In the genomic region with DNA sequence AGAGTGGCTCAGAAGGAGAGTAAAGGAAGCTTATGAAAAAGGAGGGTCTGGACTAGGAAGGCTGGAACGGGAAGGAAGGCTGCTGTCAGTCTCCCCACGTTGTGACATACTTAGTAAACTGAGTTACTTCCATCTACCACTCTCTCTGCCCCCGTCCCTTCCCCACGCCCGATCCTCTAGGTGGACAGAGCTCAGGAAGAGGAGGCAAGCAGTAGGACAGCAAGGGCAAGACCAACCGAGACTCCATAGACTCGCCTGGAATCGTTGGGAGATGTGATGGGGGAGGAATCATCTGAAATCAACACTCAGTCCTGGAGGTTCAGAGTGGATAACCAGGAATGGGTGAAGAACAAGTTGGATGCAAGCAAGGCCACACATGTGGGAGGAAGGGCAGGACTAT, we compare ENCODE assay signal across 25 cellular contexts.
"Had no signal": no experiment of that assay in that cellular context is flagged by ENCODE, and none has a peak within 500 bp of the region (broad histone marks: within the 10 kb centered on the region; RNA-seq: fewer than 3 reads in every experiment).

No MANE protein-coding gene starts in this region.

- H3K9me3 ChIP-seq: mucosa of descending colon, prostate gland, testis, thyroid gland, uterus had no signal

- H3K4me3 ChIP-seq: left ventricle myocardium inferior, lung, mucosa of descending colon, ovary, prostate gland, smooth muscle cell, testis, thyroid gland, uterus had no signal

- H3K4me1 ChIP-seq: left ventricle myocardium inferior, prostate gland, testis, thyroid gland, uterus had no signal

- H3K36me3 ChIP-seq: left ventricle myocardium inferior, ovary, prostate gland, thyroid gland, uterus had no signal

- H3K27me3 ChIP-seq: ovary, testis, thyroid gland, uterus had no signal

- DNase-seq: hypothalamus; immature natural killer cell; left ventricle myocardium inferior; mesendoderm; midbrain; mucosa of descending colon; naive thymus-derived CD4-positive, alpha-beta T cell; ovary; retina; right cardiac atrium; stimulated activated CD4-positive, alpha-beta T cell treated with anti-CD3 and anti-CD28 coated beads, Interleukin-1b, Interleukin-23, amount 100 ng/mL, for 48 hours; stimulated activated CD4-positive, alpha-beta T cell treated with anti-CD3 and anti-CD28 coated beads, Interleukin-2, amount 100 ng/mL, for 48 hours; stimulated activated CD4-positive, alpha-beta T cell treated with anti-CD3 and anti-CD28 coated beads, Interleukin-4, amount 100 ng/mL, for 4 hours; stimulated activated CD8-positive, alpha-beta memory T cell treated with anti-CD3 and anti-CD28 coated beads, Interleukin-4, amount 100 ng/mL, for 48 hours; stimulated activated naive CD4-positive, alpha-beta T cell treated with Interleukin-2 at 50 U/mL for 16 hours; stimulated activated naive CD8-positive, alpha-beta T cell treated with anti-CD3 and anti-CD28 coated beads, Interleukin-15, amount 100 ng/mL, for 72 hours; testis; thyroid gland; trophoblast cell; uterus had no signal

- ATAC-seq: mucosa of descending colon; naive thymus-derived CD4-positive, alpha-beta T cell; natural killer cell treated with Interleukin-12 subunit alpha and Interleukin-12 subunit beta and Interleukin-15 and Interleukin-18, amount 100 ng/mL, for 72 hours; right cardiac atrium; stimulated activated memory B cell treated with anti-CD40 and anti-IgM and Interleukin-4, amounts not matched to agents 10 μg/mL and 1 μg/mL and 100 μg/mL, for 72 hours; stimulated activated naive CD8-positive, alpha-beta T cell treated with anti-CD3 and anti-CD28 coated beads, Interleukin-15, amount 100 ng/mL, for 72 hours had no signal

- H3K27ac ChIP-seq: left ventricle myocardium inferior, ovary, prostate gland, testis, thyroid gland, uterus had no signal
